Comparison of ENCODE assay signal across 9 cellular contexts in the genomic region with DNA sequence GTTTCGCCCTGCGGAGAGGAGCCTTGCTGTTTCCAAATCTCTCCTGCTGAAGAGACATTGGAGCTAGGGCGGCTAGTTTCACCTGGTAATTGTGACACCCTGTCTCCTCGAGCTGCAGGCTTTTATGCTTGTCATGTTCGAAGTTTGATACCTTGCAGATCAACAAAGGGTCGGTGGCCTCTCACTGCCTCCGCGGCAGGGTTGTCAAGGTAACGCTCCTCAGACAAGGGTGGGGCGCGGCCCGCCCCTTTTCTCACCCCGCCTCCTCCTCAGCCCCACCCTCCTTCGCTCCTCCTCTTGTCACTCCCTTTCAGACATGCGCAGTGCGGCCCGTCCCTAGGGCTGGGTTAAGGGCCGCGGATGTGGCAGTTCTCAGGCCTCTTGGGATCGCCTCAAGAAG. TPM values are rescaled to one million over a fixed set of nuclear protein-coding genes. Genes with fewer than 3 reads are reported as not detected.
A peak's percentile ranks its signal among the peaks of the same experiment; 100 is the strongest.
DNase-seq lines count a peak whose midpoint lies in the region; ATAC-seq and TF ChIP-seq lines count a peak whose summit lies in the region.
"Not testable (repeated sequence)": the region's sequence is repeated elsewhere in the genome, so short reads cannot be mapped to it uniquely, and the experiment has no call there.
"Had no signal": no experiment of that assay in that cellular context is flagged by ENCODE, and none has a peak within 500 bp of the region (broad histone marks: within the 10 kb centered on the region; RNA-seq: fewer than 3 reads in every experiment).

No MANE protein-coding gene starts in this region.

- not testable (repeated sequence) for H3K4me3 ChIP-seq in CD4-positive, CD25-positive, alpha-beta regulatory T cell (ENCODE audit: low read depth, low read length)
- H3K4me3 ChIP-seq in lower lobe of right lung, result peak overlapping the region; percentile 21

- H3K4me3 Mint-ChIP-seq in CD4-positive, CD25-positive, alpha-beta regulatory T cell; effector memory CD8-positive, alpha-beta T cell: not testable (repeated sequence)

- H3K27me3 Mint-ChIP-seq in CD4-positive, CD25-positive, alpha-beta regulatory T cell; effector memory CD8-positive, alpha-beta T cell: not testable (repeated sequence)

- not testable (repeated sequence) for TF ChIP-seq CTCF in lower lobe of right lung (IDR thresholded peaks at IDR 0.05)

- not testable (repeated sequence) for H3K4me1 ChIP-seq in CD4-positive, CD25-positive, alpha-beta regulatory T cell (ENCODE audit: control insufficient read depth, insufficient read depth, low read length, poor library complexity, severe bottlenecking); lower lobe of right lung

- DNase-seq in CD4-positive, CD25-positive, alpha-beta regulatory T cell, result peak in 2 of 3 donors; percentile 19 to 26
- DNase-seq in T-helper 22 cell (ENCODE audit: low read depth) (peak; percentile 2), lower lobe of right lung (peak; percentile 44)
- peak; percentile 1 to 9 for DNase-seq in activated CD4-positive, alpha-beta T cell treated with anti-CD3 and anti-CD28 coated beads, Interleukin-2, amount 50 U/mL, for 48 hours
- peak; percentile 1 for DNase-seq in activated effector memory CD4-positive, alpha-beta T cell treated with Interleukin-2 at 50 U/mL for 16 hours
- DNase-seq in effector memory CD8-positive, alpha-beta T cell, result peak; percentile 2 to 31 (median 10)
- peak; percentile 20 for DNase-seq in stimulated activated CD4-positive, alpha-beta T cell treated with anti-CD3 and anti-CD28 coated beads, Interleukin-1b, Interleukin-23, amount 100 ng/mL, for 48 hours
- peak; percentile 3 for DNase-seq in stimulated activated CD8-positive, alpha-beta memory T cell treated with anti-CD3 and anti-CD28 coated beads, Interleukin-15, amount 100 ng/mL, for 24 hours (ENCODE audit: low read depth)

- not testable (repeated sequence) for H3K27ac Mint-ChIP-seq in CD4-positive, CD25-positive, alpha-beta regulatory T cell; effector memory CD8-positive, alpha-beta T cell

- H3K36me3 Mint-ChIP-seq in CD4-positive, CD25-positive, alpha-beta regulatory T cell; effector memory CD8-positive, alpha-beta T cell (ENCODE audit: insufficient read depth): not testable (repeated sequence)

- H3K4me1 Mint-ChIP-seq in CD4-positive, CD25-positive, alpha-beta regulatory T cell; effector memory CD8-positive, alpha-beta T cell (ENCODE audit: low read depth in 2 of 2): not testable (repeated sequence)

- intact Hi-C loops in lower lobe of right lung (cut with DNase I), result not testable (repeated sequence)

- not testable (repeated sequence) for H3K27ac ChIP-seq in CD4-positive, CD25-positive, alpha-beta regulatory T cell (ENCODE audit: insufficient read depth, low read length, poor library complexity, severe bottlenecking); lower lobe of right lung

- H3K9me3 ChIP-seq in CD4-positive, CD25-positive, alpha-beta regulatory T cell (ENCODE audit: control insufficient read depth in 2 of 2, low read length in 2 of 2); lower lobe of right lung: not testable (repeated sequence)

- H3K9me3 Mint-ChIP-seq in CD4-positive, CD25-positive, alpha-beta regulatory T cell; effector memory CD8-positive, alpha-beta T cell: not testable (repeated sequence)

- not testable (repeated sequence) for ATAC-seq in CD4-positive, CD25-positive, alpha-beta regulatory T cell (ENCODE audit: low read depth in 2 of 2); effector memory CD8-positive, alpha-beta T cell (replicated peaks); lower lobe of right lung

- not testable (repeated sequence) for H3K27me3 ChIP-seq in CD4-positive, CD25-positive, alpha-beta regulatory T cell (ENCODE audit: control insufficient read depth, insufficient read depth, low read length); lower lobe of right lung (ENCODE audit: low read depth)

- not testable (repeated sequence) for H3K36me3 ChIP-seq in CD4-positive, CD25-positive, alpha-beta regulatory T cell (ENCODE audit: control insufficient read depth, insufficient read depth, low read length); lower lobe of right lung

RNA-seq across cellular contexts. Expression of gene TP53TG3D, which starts 0.4 kb away (rescaled TPM):
- not detected for total RNA-seq in CD4-positive, CD25-positive, alpha-beta regulatory T cell
- polyA plus RNA-seq in CD4-positive, CD25-positive, alpha-beta regulatory T cell, result under 1 TPM in 2 of 4 donors, not detected in 2; 0.32 to 0.67 TPM
- total RNA-seq in lower lobe of right lung, result 0.77 TPM
- total RNA-seq: A172 had no signal
